ENCODE assay signal across 8 cellular contexts in genomic region chr6:151390276-151391020, GRCh38. TPM values are rescaled to one million over a fixed set of nuclear protein-coding genes. Genes with fewer than 3 reads are reported as not detected.
DNase-seq lines count a peak whose midpoint lies in the region; TF ChIP-seq lines count a peak whose summit lies in the region.

No MANE protein-coding gene starts in this region.

- H3K36me3 ChIP-seq in suprapubic skin: no peaks in the 10 kb centered on the region

- TF ChIP-seq EP300 in suprapubic skin (IDR thresholded peaks at IDR 0.05): no peak

- peaks cover 50% of the 10 kb centered on the region for H3K4me1 ChIP-seq in suprapubic skin

- no peaks in the 10 kb centered on the region for H3K9me3 ChIP-seq in suprapubic skin

- peaks cover 57% of the 10 kb centered on the region for H3K4me1 Mint-ChIP-seq in HFFc6 (ENCODE audit: low read depth)

- H3K9me3 Mint-ChIP-seq in HFFc6: no peaks in the 10 kb centered on the region

- H3K36me3 Mint-ChIP-seq in HFFc6 (ENCODE audit: low read depth): peaks cover 13% of the 10 kb centered on the region

- in situ Hi-C loops in SK-MEL-5 (cut with HindIII; ENCODE audit: low pct_unique_long_range_greater_than_20kb, low sequenced_read_pairs): no loop called here

- DNase-seq in GM04503 (ENCODE audit: low read depth) (peak; percentile 95), HFFc6 (peak; percentile 96), NAMALWA (ENCODE audit: low spot score) (peak; percentile 99), SK-MEL-5 (ENCODE audit: low read depth, low spot score) (peak; percentile 97), globus pallidus (ENCODE audit: low spot score) (peak; percentile 98), nucleus accumbens (lab: John Stamatoyannopoulos, UW) (peak; percentile 80 to 99 (median 95)), suprapubic skin (ENCODE audit: low spot score in 2 of 2) (peak; percentile 97 to 98)
- peak; percentile 99 for DNase-seq in activated naive CD4-positive, alpha-beta T cell treated with anti-CD3 and anti-CD28 coated beads, Interleukin-2, amount 50 U/mL, for 16 hours

- H3K27ac ChIP-seq in suprapubic skin: peak overlapping the region; percentile 96

- TF ChIP-seq CTCF in HFFc6 (IDR thresholded peaks at IDR 0.05) (no peak), suprapubic skin (IDR thresholded peaks at IDR 0.05) (no peak)

- no peaks in the 10 kb centered on the region for H3K27me3 ChIP-seq in suprapubic skin

- 0 out of 2 replicates have a peak overlapping the region, but pooled peaks have one; percentile 24 for H3K27ac Mint-ChIP-seq in HFFc6

- peak; percentile 19 to 44 for TF ChIP-seq POLR2A in suprapubic skin (IDR thresholded peaks at IDR 0.05)

- peak overlapping the region; percentile 50 for H3K4me3 Mint-ChIP-seq in HFFc6

- H3K27me3 Mint-ChIP-seq in HFFc6 (ENCODE audit: insufficient read depth): peaks cover 1% of the 10 kb centered on the region; the same call in 1 of the 2 replicates

- H3K4me3 ChIP-seq in suprapubic skin: peak overlapping the region; percentile 85

- WGBS in suprapubic skin: 0% methylated on average over 2 of the region's 105 CpGs

RNA-seq across cellular contexts. Expression of gene ZBTB2, which starts 0.9 kb away (rescaled TPM):
- 10 to 100 TPM; 16.5 to 22.1 (median 19.3) TPM for total RNA-seq in HFFc6 (2021; fragmentation: NEBNext Ultra II Directional; extraction: Animal tissue kit (Norgen Biotek cat#: 25700))
- total RNA-seq in SK-MEL-5 (2014; rRNA removed; shearing (Covaris generic)): 14.3 and 17.7 TPM in 2 replicates
- 11.6 and 12.9 TPM in 2 replicates for polyA plus RNA-seq in SK-MEL-5 (2015; cell fraction: cytosol; rRNA removed)
- polyA plus RNA-seq in SK-MEL-5 (2015; cell fraction: nucleus; rRNA removed): 4.9 and 5.5 TPM in 2 replicates
- total RNA-seq in suprapubic skin: 10 to 100 TPM in 3 of 4 donors, 1 to 10 TPM in 1; 9.5 to 17.5 (median 13.0) TPM

Comparison
In these comparisons a context has a peak if more than half of its experiments do, and no peak if none do; other contexts are left out.
1. Peak in every context shown above with its lines: DNase-seq, H3K4me3 ChIP-seq and H3K27ac ChIP-seq.